Comparison of ENCODE assay signal across 20 cellular contexts in the genomic region with DNA sequence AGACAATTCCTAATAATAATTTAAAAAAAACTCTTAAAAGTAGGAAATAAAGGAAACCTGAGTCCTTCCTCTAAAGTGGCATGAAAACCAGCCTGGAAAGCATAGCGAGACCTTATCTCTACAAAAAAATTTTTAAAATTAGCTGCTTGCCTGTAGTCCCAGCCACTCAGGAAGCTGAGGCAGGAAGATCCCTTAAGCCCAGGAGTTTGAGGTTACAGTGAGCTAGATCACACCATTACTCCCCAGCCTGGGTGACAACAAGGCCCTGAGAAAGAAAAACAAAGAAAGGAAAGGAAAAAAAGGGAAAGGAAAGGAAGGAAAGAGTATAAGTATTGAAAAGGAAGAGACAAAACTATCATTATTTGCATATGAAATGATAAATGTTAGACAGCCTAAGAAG.
DNase-seq lines count a peak whose midpoint lies in the region; ATAC-seq and TF ChIP-seq lines count a peak whose summit lies in the region.
"Had no signal": no experiment of that assay in that cellular context is flagged by ENCODE, and none has a peak within 500 bp of the region (broad histone marks: within the 10 kb centered on the region; RNA-seq: fewer than 3 reads in every experiment).

No MANE protein-coding gene starts in this region.

- H3K9me3 ChIP-seq in BLaER1 treated with 17β-estradiol and CSF1 and Interleukin-3, amounts not matched to agents 10 nM and 100 nM (replicated peaks in 1 of 11), result peaks cover 1 to 17% (median 8%) of the 10 kb centered on the region in 11 experiments; a peak in 20 of 22 replicates
- H3K9me3 ChIP-seq in gastrocnemius medialis, result no peaks in the 10 kb centered on the region
- H3K9me3 ChIP-seq: A549 had no signal

- DNase-seq in KBM-7 (peak; percentile 53), choroid plexus epithelial cell (ENCODE audit: low read depth) (peak; percentile 16), nephron progenitor cell (no peak), RPMI8226 (no peak), gastrocnemius medialis (no peak)
- DNase-seq: CD4-positive, CD25-positive, alpha-beta regulatory T cell; DMS53; MM.1S; NCI-H1105; NCI-H1930; NCI-H2171; NCI-H446 treated with DMSO at 0.1 percent for 48 hours; NCI-H82; Right ventricle myocardium superior had no signal

- no peak overlapping the region for H3K4me3 ChIP-seq in BLaER1 treated with 17β-estradiol and CSF1 and Interleukin-3, amounts not matched to agents 10 nM and 100 nM
- no peak overlapping the region for H3K4me3 ChIP-seq in choroid plexus epithelial cell (ENCODE audit: low read depth, low read length)
- H3K4me3 ChIP-seq in gastrocnemius medialis, result no peak overlapping the region
- H3K4me3 ChIP-seq: A549 had no signal

- H3K27ac ChIP-seq in BLaER1 treated with 17β-estradiol and CSF1 and Interleukin-3, amounts not matched to agents 10 nM and 100 nM, result no peak overlapping the region
- no peak overlapping the region for H3K27ac ChIP-seq in gastrocnemius medialis
- H3K27ac ChIP-seq: A549, KMS-11 had no signal

- H3K4me3 Mint-ChIP-seq in nephron progenitor cell, result no peak overlapping the region
- H3K4me3 Mint-ChIP-seq: CD4-positive, CD25-positive, alpha-beta regulatory T cell had no signal

- H3K9me3 Mint-ChIP-seq in nephron progenitor cell, result peaks cover 8% of the 10 kb centered on the region

- H3K4me1 ChIP-seq in BLaER1 treated with 17β-estradiol and CSF1 and Interleukin-3, amounts not matched to agents 10 nM and 100 nM, result peaks cover 4 to 16% (median 11%) of the 10 kb centered on the region in 10 experiments; a peak in 16 of 20 replicates
- H3K4me1 ChIP-seq in gastrocnemius medialis, result no peaks in the 10 kb centered on the region
- H3K4me1 ChIP-seq: A549 had no signal

- peak overlapping the region in 2 of 11 experiments; percentile 27 to 28; a peak in 2 of 22 replicates for H3K9ac ChIP-seq in BLaER1 treated with 17β-estradiol and CSF1 and Interleukin-3, amounts not matched to agents 10 nM and 100 nM
- H3K9ac ChIP-seq: KMS-11 had no signal

- peaks cover 23% of the 10 kb centered on the region for H3K4me1 Mint-ChIP-seq in nephron progenitor cell
- H3K4me1 Mint-ChIP-seq: CD4-positive, CD25-positive, alpha-beta regulatory T cell had no signal

- no peaks in the 10 kb centered on the region for H3K36me3 ChIP-seq in BLaER1 treated with 17β-estradiol and CSF1 and Interleukin-3, amounts not matched to agents 10 nM and 100 nM
- H3K36me3 ChIP-seq in gastrocnemius medialis, result no peaks in the 10 kb centered on the region

- H3K27ac Mint-ChIP-seq in nephron progenitor cell, result peak overlapping the region; percentile 1
- H3K27ac Mint-ChIP-seq: CD4-positive, CD25-positive, alpha-beta regulatory T cell had no signal

- no peaks in the 10 kb centered on the region for H4K20me1 ChIP-seq in BLaER1 treated with 17β-estradiol and CSF1 and Interleukin-3, amounts not matched to agents 10 nM and 100 nM

- peak overlapping the region in 8 of 11 experiments; percentile 26 to 44 (median 32); a peak in 13 of 22 replicates for H3K4me2 ChIP-seq in BLaER1 treated with 17β-estradiol and CSF1 and Interleukin-3, amounts not matched to agents 10 nM and 100 nM
- H3K4me2 ChIP-seq: A549, KMS-11 had no signal

- no peak for ATAC-seq in HG03175 (IDR thresholded peaks at IDR 0.05; ENCODE audit: unreplicated experiment)
- ATAC-seq in gastrocnemius medialis, result no peak
- ATAC-seq: A549, HCT116, Panc1 had no signal

- in situ Hi-C loops in KBM-7 (cut with MboI; ENCODE audit: low pct_unique_long_range_greater_than_20kb, low sequenced_read_pairs), result no loop called here
- in situ Hi-C loops in gastrocnemius medialis (cut with MboI; ENCODE audit: low sequenced_read_pairs in 4 of 4), result no loop called here

- no peaks in the 10 kb centered on the region for H3K36me3 Mint-ChIP-seq in nephron progenitor cell (ENCODE audit: low read depth)
- H3K36me3 Mint-ChIP-seq: CD4-positive, CD25-positive, alpha-beta regulatory T cell had no signal

- TF ChIP-seq POLR2A in gastrocnemius medialis (IDR thresholded peaks at IDR 0.05), result no peak

- H3K27me3 ChIP-seq in BLaER1 treated with 17β-estradiol and CSF1 and Interleukin-3, amounts not matched to agents 10 nM and 100 nM, result no peaks in the 10 kb centered on the region
- no peaks in the 10 kb centered on the region for H3K27me3 ChIP-seq in gastrocnemius medialis

- TF ChIP-seq CTCF in choroid plexus epithelial cell (conservative IDR thresholded peaks at IDR 0.05; ENCODE audit: low read depth, low read length) (no peak), nephron progenitor cell (IDR thresholded peaks at IDR 0.05) (no peak), gastrocnemius medialis (IDR thresholded peaks at IDR 0.05 in 4 of 5, conservative IDR thresholded peaks at IDR 0.05 in 1 of 5) (no peak)

- H3K27me3 Mint-ChIP-seq in nephron progenitor cell (ENCODE audit: low read depth, poor library complexity), result peaks cover 11% of the 10 kb centered on the region
- H3K27me3 Mint-ChIP-seq: CD4-positive, CD25-positive, alpha-beta regulatory T cell had no signal

- intact Hi-C loops in gastrocnemius medialis (cut with DNase I; ENCODE audit: low total_unique reads), result no loop called here

Comparison
In these comparisons a context has a peak if more than half of its experiments do, and no peak if none do; other contexts are left out.
1. DNase-seq: peak in KBM-7 (single experiment) and choroid plexus epithelial cell (single experiment); none in nephron progenitor cell (single experiment), RPMI8226 (single experiment) and gastrocnemius medialis (0 of 2).